1 cellular context compared by ENCODE assay signal in the genomic region with DNA sequence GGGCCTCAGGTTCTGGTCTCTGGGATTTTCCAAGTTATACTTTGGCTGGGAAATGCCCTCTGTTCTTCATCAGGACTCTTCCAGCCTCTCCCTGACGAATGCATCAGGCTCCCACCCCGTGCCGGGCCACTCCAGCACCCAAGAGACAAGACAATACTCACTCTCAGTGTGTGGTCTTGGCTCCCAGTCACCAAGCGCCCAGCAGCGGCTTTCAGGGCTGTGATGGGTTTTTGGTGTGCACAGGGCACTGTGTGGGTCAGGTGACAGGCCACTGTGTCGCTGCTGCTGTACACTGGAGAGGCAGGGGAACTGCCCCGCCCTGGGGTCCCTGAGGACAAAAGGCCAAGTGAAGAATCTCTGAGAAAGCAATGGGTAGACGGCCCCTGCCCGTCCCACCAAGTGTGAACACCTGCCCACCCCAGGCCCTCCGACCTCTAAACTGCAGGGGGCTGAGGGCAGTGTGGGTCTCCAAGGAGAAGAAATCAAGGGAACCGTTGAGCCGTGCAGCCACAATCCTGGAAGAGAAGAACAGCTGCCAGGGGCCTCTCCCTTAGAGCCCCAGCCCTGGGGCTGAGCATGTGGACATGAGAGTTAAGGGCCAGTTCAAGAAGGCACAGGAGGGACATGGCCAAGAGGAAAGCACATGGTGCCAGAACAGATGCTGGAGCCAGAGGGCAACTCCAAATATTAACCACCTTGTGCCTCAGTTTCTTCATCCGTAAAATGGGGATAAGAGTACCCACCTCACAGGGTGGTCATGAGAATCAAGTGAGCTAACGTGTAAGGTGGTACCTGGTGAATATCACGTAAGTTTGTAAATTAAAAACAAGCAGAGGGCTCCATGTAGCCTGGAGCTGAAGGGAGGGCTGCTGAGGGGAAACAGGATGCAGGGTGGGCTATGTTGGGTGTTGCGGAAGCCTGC.
TF ChIP-seq lines count a peak whose summit lies in the region.

No MANE protein-coding gene starts in this region.

TF ChIP-seq in HepG2, 621 proteins besides CTCF, POLR2A, EP300 and RAD21:
- TF ChIP-seq KDM3A (CRISPR knock-in tag; IDR thresholded peaks at IDR 0.05; ENCODE audit: low read depth) (no peak), ZNF672 (CRISPR knock-in tag; IDR thresholded peaks at IDR 0.05) (no peak), SAFB2 (CRISPR knock-in tag; IDR thresholded peaks at IDR 0.05; ENCODE audit: borderline replicate concordance, low read depth) (no peak), KDM5B (CRISPR knock-in tag; IDR thresholded peaks at IDR 0.05; ENCODE audit: borderline replicate concordance) (no peak), ZNF629 (CRISPR knock-in tag; conservative IDR thresholded peaks at IDR 0.05) (peak; percentile 93), SMC3 (IDR thresholded peaks at IDR 0.05; ENCODE audit: low read length) (no peak), ZNF703 (CRISPR knock-in tag; IDR thresholded peaks at IDR 0.05; ENCODE audit: borderline replicate concordance) (no peak), AGO2 (optimal IDR thresholded peaks at IDR 0.05; ENCODE audit: low read depth, low read length) (peak; percentile 64), TARDBP (CRISPR knock-in tag; IDR thresholded peaks at IDR 0.05) (0 out of 2 replicates have a peak, but pooled peaks have one; percentile 2), SRSF9 (IDR thresholded peaks at IDR 0.05; ENCODE audit: borderline replicate concordance, insufficient read depth, low read depth, low read length, poor library complexity, severe bottlenecking) (no peak), THAP11 (CRISPR knock-in tag; IDR thresholded peaks at IDR 0.05) (no peak), ZNF180 (CRISPR knock-in tag; IDR thresholded peaks at IDR 0.05; ENCODE audit: borderline replicate concordance, low read depth) (no peak), RBM39 (IDR thresholded peaks at IDR 0.05; ENCODE audit: low read depth, low read length, poor library complexity, severe bottlenecking) (no peak), ZNF724P (CRISPR knock-in tag; IDR thresholded peaks at IDR 0.05; ENCODE audit: borderline replicate concordance) (peak; percentile 44; the same call in 1 of the 2 replicates), TCF7 (IDR thresholded peaks at IDR 0.05; ENCODE audit: low read depth) (no peak), HDAC1 (CRISPR knock-in tag; IDR thresholded peaks at IDR 0.05) (no peak), CHD4 (IDR thresholded peaks at IDR 0.05; ENCODE audit: borderline replicate concordance, low read length) (peak; percentile 45; the same call in 1 of the 2 replicates), ZNF713 (CRISPR knock-in tag; IDR thresholded peaks at IDR 0.05) (no peak), IKZF1 (IDR thresholded peaks at IDR 0.05) (no peak), MED13 (CRISPR knock-in tag; IDR thresholded peaks at IDR 0.05) (no peak), ZNF350 (CRISPR knock-in tag; IDR thresholded peaks at IDR 0.05; ENCODE audit: borderline replicate concordance, low read depth) (0 out of 2 replicates have a peak, but pooled peaks have one; percentile 9), ZMYM3 (CRISPR knock-in tag; IDR thresholded peaks at IDR 0.05) (0 out of 2 replicates have a peak, but pooled peaks have one; percentile 18), POLR2AphosphoS5 (IDR thresholded peaks at IDR 0.05; ENCODE audit: low read depth, low read length) (peak; percentile 18; the same call in 1 of the 2 replicates)
- TF ChIP-seq, protein P1, sequence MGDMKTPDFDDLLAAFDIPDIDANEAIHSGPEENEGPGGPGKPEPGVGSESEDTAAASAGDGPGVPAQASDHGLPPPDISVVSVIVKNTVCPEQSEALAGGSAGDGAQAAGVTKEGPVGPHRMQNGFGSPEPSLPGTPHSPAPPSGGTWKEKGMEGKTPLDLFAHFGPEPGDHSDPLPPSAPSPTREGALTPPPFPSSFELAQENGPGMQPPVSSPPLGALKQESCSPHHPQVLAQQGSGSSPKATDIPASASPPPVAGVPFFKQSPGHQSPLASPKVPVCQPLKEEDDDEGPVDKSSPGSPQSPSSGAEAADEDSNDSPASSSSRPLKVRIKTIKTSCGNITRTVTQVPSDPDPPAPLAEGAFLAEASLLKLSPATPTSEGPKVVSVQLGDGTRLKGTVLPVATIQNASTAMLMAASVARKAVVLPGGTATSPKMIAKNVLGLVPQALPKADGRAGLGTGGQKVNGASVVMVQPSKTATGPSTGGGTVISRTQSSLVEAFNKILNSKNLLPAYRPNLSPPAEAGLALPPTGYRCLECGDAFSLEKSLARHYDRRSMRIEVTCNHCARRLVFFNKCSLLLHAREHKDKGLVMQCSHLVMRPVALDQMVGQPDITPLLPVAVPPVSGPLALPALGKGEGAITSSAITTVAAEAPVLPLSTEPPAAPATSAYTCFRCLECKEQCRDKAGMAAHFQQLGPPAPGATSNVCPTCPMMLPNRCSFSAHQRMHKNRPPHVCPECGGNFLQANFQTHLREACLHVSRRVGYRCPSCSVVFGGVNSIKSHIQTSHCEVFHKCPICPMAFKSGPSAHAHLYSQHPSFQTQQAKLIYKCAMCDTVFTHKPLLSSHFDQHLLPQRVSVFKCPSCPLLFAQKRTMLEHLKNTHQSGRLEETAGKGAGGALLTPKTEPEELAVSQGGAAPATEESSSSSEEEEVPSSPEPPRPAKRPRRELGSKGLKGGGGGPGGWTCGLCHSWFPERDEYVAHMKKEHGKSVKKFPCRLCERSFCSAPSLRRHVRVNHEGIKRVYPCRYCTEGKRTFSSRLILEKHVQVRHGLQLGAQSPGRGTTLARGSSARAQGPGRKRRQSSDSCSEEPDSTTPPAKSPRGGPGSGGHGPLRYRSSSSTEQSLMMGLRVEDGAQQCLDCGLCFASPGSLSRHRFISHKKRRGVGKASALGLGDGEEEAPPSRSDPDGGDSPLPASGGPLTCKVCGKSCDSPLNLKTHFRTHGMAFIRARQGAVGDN (CRISPR knock-in tag; IDR thresholded peaks at IDR 0.05): peak; percentile 20; the same call in 1 of the 2 replicates
- TF ChIP-seq, protein P2, sequence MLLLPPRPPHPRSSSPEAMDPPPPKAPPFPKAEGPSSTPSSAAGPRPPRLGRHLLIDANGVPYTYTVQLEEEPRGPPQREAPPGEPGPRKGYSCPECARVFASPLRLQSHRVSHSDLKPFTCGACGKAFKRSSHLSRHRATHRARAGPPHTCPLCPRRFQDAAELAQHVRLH (CRISPR knock-in tag; IDR thresholded peaks at IDR 0.05; ENCODE audit: borderline replicate concordance, low read depth): no peak
- TF ChIP-seq, protein P3, sequence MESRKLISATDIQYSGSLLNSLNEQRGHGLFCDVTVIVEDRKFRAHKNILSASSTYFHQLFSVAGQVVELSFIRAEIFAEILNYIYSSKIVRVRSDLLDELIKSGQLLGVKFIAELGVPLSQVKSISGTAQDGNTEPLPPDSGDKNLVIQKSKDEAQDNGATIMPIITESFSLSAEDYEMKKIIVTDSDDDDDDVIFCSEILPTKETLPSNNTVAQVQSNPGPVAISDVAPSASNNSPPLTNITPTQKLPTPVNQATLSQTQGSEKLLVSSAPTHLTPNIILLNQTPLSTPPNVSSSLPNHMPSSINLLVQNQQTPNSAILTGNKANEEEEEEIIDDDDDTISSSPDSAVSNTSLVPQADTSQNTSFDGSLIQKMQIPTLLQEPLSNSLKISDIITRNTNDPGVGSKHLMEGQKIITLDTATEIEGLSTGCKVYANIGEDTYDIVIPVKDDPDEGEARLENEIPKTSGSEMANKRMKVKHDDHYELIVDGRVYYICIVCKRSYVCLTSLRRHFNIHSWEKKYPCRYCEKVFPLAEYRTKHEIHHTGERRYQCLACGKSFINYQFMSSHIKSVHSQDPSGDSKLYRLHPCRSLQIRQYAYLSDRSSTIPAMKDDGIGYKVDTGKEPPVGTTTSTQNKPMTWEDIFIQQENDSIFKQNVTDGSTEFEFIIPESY (CRISPR knock-in tag; IDR thresholded peaks at IDR 0.05): peak; percentile 45; the same call in 1 of the 2 replicates
- TF ChIP-seq, protein P4, sequence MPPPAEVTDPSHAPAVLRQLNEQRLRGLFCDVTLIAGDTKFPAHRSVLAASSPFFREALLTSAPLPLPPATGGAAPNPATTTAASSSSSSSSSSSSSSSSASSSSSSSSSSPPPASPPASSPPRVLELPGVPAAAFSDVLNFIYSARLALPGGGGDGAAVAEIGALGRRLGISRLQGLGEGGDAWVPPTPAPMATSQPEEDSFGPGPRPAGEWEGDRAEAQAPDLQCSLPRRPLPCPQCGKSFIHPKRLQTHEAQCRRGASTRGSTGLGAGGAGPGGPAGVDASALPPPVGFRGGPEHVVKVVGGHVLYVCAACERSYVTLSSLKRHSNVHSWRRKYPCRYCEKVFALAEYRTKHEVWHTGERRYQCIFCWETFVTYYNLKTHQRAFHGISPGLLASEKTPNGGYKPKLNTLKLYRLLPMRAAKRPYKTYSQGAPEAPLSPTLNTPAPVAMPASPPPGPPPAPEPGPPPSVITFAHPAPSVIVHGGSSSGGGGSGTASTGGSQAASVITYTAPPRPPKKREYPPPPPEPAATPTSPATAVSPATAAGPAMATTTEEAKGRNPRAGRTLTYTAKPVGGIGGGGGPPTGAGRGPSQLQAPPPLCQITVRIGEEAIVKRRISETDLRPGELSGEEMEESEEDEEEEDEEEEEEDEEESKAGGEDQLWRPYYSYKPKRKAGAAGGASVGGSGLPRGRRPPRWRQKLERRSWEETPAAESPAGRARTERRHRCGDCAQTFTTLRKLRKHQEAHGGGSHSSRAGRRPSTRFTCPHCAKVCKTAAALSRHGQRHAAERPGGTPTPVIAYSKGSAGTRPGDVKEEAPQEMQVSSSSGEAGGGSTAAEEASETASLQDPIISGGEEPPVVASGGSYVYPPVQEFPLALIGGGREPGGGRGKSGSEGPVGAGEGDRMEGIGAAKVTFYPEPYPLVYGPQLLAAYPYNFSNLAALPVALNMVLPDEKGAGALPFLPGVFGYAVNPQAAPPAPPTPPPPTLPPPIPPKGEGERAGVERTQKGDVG (CRISPR knock-in tag; IDR thresholded peaks at IDR 0.05; ENCODE audit: borderline replicate concordance): no peak
- TF ChIP-seq, protein P5, sequence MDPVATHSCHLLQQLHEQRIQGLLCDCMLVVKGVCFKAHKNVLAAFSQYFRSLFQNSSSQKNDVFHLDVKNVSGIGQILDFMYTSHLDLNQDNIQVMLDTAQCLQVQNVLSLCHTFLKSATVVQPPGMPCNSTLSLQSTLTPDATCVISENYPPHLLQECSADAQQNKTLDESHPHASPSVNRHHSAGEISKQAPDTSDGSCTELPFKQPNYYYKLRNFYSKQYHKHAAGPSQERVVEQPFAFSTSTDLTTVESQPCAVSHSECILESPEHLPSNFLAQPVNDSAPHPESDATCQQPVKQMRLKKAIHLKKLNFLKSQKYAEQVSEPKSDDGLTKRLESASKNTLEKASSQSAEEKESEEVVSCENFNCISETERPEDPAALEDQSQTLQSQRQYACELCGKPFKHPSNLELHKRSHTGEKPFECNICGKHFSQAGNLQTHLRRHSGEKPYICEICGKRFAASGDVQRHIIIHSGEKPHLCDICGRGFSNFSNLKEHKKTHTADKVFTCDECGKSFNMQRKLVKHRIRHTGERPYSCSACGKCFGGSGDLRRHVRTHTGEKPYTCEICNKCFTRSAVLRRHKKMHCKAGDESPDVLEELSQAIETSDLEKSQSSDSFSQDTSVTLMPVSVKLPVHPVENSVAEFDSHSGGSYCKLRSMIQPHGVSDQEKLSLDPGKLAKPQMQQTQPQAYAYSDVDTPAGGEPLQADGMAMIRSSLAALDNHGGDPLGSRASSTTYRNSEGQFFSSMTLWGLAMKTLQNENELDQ (CRISPR knock-in tag; IDR thresholded peaks at IDR 0.05; ENCODE audit: borderline replicate concordance): no peak
- TF ChIP-seq, protein P6, sequence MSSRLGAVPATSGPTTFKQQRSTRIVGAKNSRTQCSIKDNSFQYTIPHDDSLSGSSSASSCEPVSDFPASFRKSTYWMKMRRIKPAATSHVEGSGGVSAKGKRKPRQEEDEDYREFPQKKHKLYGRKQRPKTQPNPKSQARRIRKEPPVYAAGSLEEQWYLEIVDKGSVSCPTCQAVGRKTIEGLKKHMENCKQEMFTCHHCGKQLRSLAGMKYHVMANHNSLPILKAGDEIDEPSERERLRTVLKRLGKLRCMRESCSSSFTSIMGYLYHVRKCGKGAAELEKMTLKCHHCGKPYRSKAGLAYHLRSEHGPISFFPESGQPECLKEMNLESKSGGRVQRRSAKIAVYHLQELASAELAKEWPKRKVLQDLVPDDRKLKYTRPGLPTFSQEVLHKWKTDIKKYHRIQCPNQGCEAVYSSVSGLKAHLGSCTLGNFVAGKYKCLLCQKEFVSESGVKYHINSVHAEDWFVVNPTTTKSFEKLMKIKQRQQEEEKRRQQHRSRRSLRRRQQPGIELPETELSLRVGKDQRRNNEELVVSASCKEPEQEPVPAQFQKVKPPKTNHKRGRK (CRISPR knock-in tag; IDR thresholded peaks at IDR 0.05): no peak
